8 cellular contexts compared by ENCODE assay signal in the genomic region with DNA sequence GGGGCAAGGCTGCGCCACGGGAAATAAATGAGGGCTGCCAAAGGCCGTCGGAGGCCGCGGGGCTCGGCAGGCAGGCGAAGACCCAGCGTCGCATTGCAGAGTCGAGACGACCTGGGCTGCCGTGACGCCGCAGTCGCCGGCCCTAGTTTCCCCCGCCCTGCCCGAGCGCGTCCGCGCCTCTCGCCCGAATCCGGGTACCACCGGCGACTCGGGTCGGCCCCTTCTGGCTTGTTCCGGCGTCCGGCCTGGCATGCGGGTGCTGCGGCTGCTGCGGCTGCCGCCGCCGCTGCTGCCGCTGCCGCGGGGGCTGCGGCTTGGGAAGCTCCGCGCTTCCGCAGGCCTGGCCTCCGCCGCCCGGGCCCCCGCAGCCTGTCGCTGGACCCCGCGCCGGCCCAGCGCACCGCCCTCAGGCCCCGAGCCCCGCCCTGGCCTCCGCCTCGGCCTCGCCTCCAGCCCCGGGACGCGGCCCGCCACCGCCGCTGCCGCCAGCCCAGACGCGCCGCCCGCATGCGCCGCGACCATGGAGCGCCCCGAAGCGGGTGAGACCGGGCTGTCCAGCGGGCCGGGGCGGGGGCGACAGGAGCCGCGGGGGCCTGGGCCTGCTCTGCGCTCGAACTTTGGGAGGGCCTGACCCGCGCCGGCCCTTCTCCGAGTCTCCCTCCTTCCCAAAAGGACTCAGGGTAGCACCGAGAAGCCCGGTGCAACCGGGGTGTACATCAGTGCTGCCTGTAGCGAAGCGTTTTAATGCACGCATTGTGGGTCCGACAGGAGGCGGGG. TPM values are rescaled to one million over a fixed set of nuclear protein-coding genes. Genes with fewer than 3 reads are reported as not detected.
DNase-seq lines count a peak whose midpoint lies in the region; ATAC-seq and TF ChIP-seq lines count a peak whose summit lies in the region.

AKAP7 (plus strand) TSS at position 224 of the 777 bp plus-strand sequence; CDS start at position 521, 297 bp downstream.

- H3K4me1 ChIP-seq in SJSA1 (replicated peaks) (peaks cover 15% of the 10 kb centered on the region), gastroesophageal sphincter (peaks cover 4 to 29% (median 6%) of the 10 kb centered on the region in 3 donors), neuronal stem cell (ENCODE audit: control insufficient read depth in 2 of 2, insufficient read depth in 1 of 2, low read depth in 1 of 2, low read length in 2 of 2) (peaks cover 0 to 5% of the 10 kb centered on the region in 2 donors)

- no peak within 1 kb of the TSS for H2BK120ac ChIP-seq in neuronal stem cell (ENCODE audit: low read depth, low read length)

- H3K9ac ChIP-seq in neuronal stem cell (ENCODE audit: low read depth, low read length, poor library complexity) = peak within 1 kb of the TSS; percentile 81

- H2AK5ac ChIP-seq in neuronal stem cell (ENCODE audit: low read depth, low read length) = no peak within 1 kb of the TSS

- ATAC-seq in GM19023 (IDR thresholded peaks at IDR 0.05; ENCODE audit: unreplicated experiment) (peak; percentile 85), HG03159 (IDR thresholded peaks at IDR 0.05; ENCODE audit: unreplicated experiment) (peak; percentile 74), gastroesophageal sphincter (peak; percentile 90)

- H3K36me3 Mint-ChIP-seq in activated naive CD4-positive, alpha-beta T cell treated with anti-CD3 and anti-CD28 coated beads, Interleukin-2, amount 10 ng/mL, durations not matched to agents 7 days and 5 days = no peaks in the 10 kb centered on the region

- CTCF ChIA-PET in activated naive CD4-positive, alpha-beta T cell treated with anti-CD3 and anti-CD28 coated beads, Interleukin-2, amount 10 ng/mL, durations not matched to agents 7 days and 5 days (lab: Charles Lee) = no interaction called here

- H3K4me3 ChIP-seq in AG10803 (ENCODE audit: low read length) = peak within 1 kb of the TSS; percentile 75
- peak within 1 kb of the TSS; percentile 94 for H3K4me3 ChIP-seq in SJSA1
- peak within 1 kb of the TSS; percentile 85 to 88 for H3K4me3 ChIP-seq in gastroesophageal sphincter
- peak within 1 kb of the TSS; percentile 51 to 74 for H3K4me3 ChIP-seq in neuronal stem cell (ENCODE audit: low read length in 2 of 2)

- H2BK15ac ChIP-seq in neuronal stem cell (ENCODE audit: low read length) = peak within 1 kb of the TSS; percentile 49

- H3K27ac ChIP-seq in SJSA1 = peak within 1 kb of the TSS; percentile 87
- peak within 1 kb of the TSS; percentile 85 to 95 (median 92) for H3K27ac ChIP-seq in gastroesophageal sphincter
- peak within 1 kb of the TSS; percentile 62 for H3K27ac ChIP-seq in neuronal stem cell (replicated peaks; ENCODE audit: low read length)

- H3K23ac ChIP-seq in neuronal stem cell (ENCODE audit: low read depth, low read length, poor library complexity) = peak within 1 kb of the TSS; percentile 85

- H4K91ac ChIP-seq in neuronal stem cell (ENCODE audit: low read depth, low read length, poor library complexity) = no peak within 1 kb of the TSS

- peak within 1 kb of the TSS; percentile 89 for H3K27ac Mint-ChIP-seq in activated naive CD4-positive, alpha-beta T cell treated with anti-CD3 and anti-CD28 coated beads, Interleukin-2, amount 10 ng/mL, durations not matched to agents 7 days and 5 days

- peaks cover 17% of the 10 kb centered on the region for H3K4me1 Mint-ChIP-seq in activated naive CD4-positive, alpha-beta T cell treated with anti-CD3 and anti-CD28 coated beads, Interleukin-2, amount 10 ng/mL, durations not matched to agents 7 days and 5 days

- WGBS in gastroesophageal sphincter (ENCODE audit: low coverage in 1 of 2), 2 donors = 0% methylated on average over 5 of the region's 99 CpGs; no CpG with 5 or more reads in 1 of the 2 donors
- no CpG with 5 or more reads among the region's 99 CpGs for WGBS in neuronal stem cell (ENCODE audit: extremely low coverage in 2 of 2, insufficient read length in 2 of 2, insufficient replicate concordance in 1 of 2), 2 donors

- peak within 1 kb of the TSS; percentile 93 for H3K18ac ChIP-seq in neuronal stem cell (ENCODE audit: low read length)

- peak within 1 kb of the TSS; percentile 3 for H2BK12ac ChIP-seq in neuronal stem cell (ENCODE audit: low read length)

- peak within 1 kb of the TSS; percentile 99 for H2AFZ ChIP-seq in neuronal stem cell (ENCODE audit: low read length)

- H3K9me3 Mint-ChIP-seq in activated naive CD4-positive, alpha-beta T cell treated with anti-CD3 and anti-CD28 coated beads, Interleukin-2, amount 10 ng/mL, durations not matched to agents 7 days and 5 days = no peaks in the 10 kb centered on the region

- peak; percentile 74 for DNase-seq in AG10803 (ENCODE audit: low read depth)
- DNase-seq in SJSA1 (ENCODE audit: low read depth in 1 of 2, low spot score in 2 of 2) = peak; percentile 84
- DNase-seq in activated naive CD4-positive, alpha-beta T cell treated with anti-CD3 and anti-CD28 coated beads, Interleukin-2, amount 10 ng/mL, durations not matched to agents 7 days and 5 days = peak; percentile 65
- peak; percentile 65 for DNase-seq in neuronal stem cell (ENCODE audit: low spot score)

- peaks cover 15% of the 10 kb centered on the region for H3K27me3 Mint-ChIP-seq in activated naive CD4-positive, alpha-beta T cell treated with anti-CD3 and anti-CD28 coated beads, Interleukin-2, amount 10 ng/mL, durations not matched to agents 7 days and 5 days

- no peaks in the 10 kb centered on the region for H3K27me3 ChIP-seq in SJSA1 (replicated peaks)
- no peaks in the 10 kb centered on the region for H3K27me3 ChIP-seq in gastroesophageal sphincter
- no peaks in the 10 kb centered on the region for H3K27me3 ChIP-seq in neuronal stem cell (ENCODE audit: control insufficient read depth in 3 of 3, insufficient read depth in 3 of 3, low read depth in 1 of 3, low read length in 3 of 3)

- H3K4me3 Mint-ChIP-seq in activated naive CD4-positive, alpha-beta T cell treated with anti-CD3 and anti-CD28 coated beads, Interleukin-2, amount 10 ng/mL, durations not matched to agents 7 days and 5 days = peak within 1 kb of the TSS; percentile 87

- H3K36me3 ChIP-seq in SJSA1 = peaks cover 9% of the 10 kb centered on the region
- H3K36me3 ChIP-seq in gastroesophageal sphincter = no peaks in the 10 kb centered on the region
- no peaks in the 10 kb centered on the region for H3K36me3 ChIP-seq in neuronal stem cell (replicated peaks in 1 of 2; ENCODE audit: control insufficient read depth in 2 of 2, insufficient read depth in 2 of 2, low read length in 2 of 2)

- peak within 1 kb of the TSS; percentile 87 for H2BK5ac ChIP-seq in neuronal stem cell (ENCODE audit: low read length)

- no peak for TF ChIP-seq CTCF in AG10803 (conservative IDR thresholded peaks at IDR 0.05; ENCODE audit: low read length)
- TF ChIP-seq CTCF in gastroesophageal sphincter (IDR thresholded peaks at IDR 0.05) = peak in 1 of 4 experiments; percentile 13
- no peak for TF ChIP-seq CTCF in subcutaneous adipose tissue (IDR thresholded peaks at IDR 0.05; ENCODE audit: low read depth)

- H3K14ac ChIP-seq in neuronal stem cell (ENCODE audit: low read length) = peak within 1 kb of the TSS; percentile 71

- 0 out of 2 replicates have a peak, but pooled peaks cover 3% of the 10 kb centered on the region for H3K9me3 ChIP-seq in SJSA1 (replicated peaks)
- no peaks in the 10 kb centered on the region for H3K9me3 ChIP-seq in gastroesophageal sphincter
- peaks cover 0 to 5% of the 10 kb centered on the region in 2 donors for H3K9me3 ChIP-seq in neuronal stem cell (replicated peaks in 1 of 2; ENCODE audit: control insufficient read depth in 2 of 2, insufficient read depth in 1 of 2, low read depth in 1 of 2, low read length in 2 of 2)

- H3K4ac ChIP-seq in neuronal stem cell (ENCODE audit: low read length) = no peak within 1 kb of the TSS

- H3K79me1 ChIP-seq in neuronal stem cell (ENCODE audit: low read depth, low read length) = peaks cover 2% of the 10 kb centered on the region

- TF ChIP-seq POLR2A in gastroesophageal sphincter (IDR thresholded peaks at IDR 0.05) = peak; percentile 71 to 73

- TF ChIP-seq EP300 in gastroesophageal sphincter (IDR thresholded peaks at IDR 0.05) = no peak

- H3K4me2 ChIP-seq in neuronal stem cell (ENCODE audit: insufficient read depth, low read length, poor library complexity, severe bottlenecking) = peak within 1 kb of the TSS; percentile 65

- H4K8ac ChIP-seq in neuronal stem cell (ENCODE audit: low read depth, low read length) = no peak within 1 kb of the TSS

RNA-seq across cellular contexts. Expression of gene AKAP7, which starts in this region (rescaled TPM):
- total RNA-seq in SJSA1 (2014; rRNA removed; shearing (Covaris generic)) = 5.6 and 5.9 TPM in 2 replicates
- total RNA-seq in gastroesophageal sphincter (10 to 100 TPM in 1 of 4 donors, 1 to 10 TPM in 3; 5.9 to 15.1 (median 7.2) TPM), subcutaneous adipose tissue (10 to 100 TPM in 3 of 4 donors, 1 to 10 TPM in 1; 8.3 to 26.3 (median 17.2) TPM)
- 5.8 TPM for polyA plus RNA-seq in neuronal stem cell (2013, experiment 1 of 2)
- polyA plus RNA-seq in neuronal stem cell (2013, experiment 2 of 2) = 5.9 TPM

Comparison
In these comparisons a context has a peak if more than half of its experiments do, and no peak if none do; other contexts are left out.
1. Peak in every context shown above with its lines: DNase-seq, ATAC-seq, H3K4me3 ChIP-seq and H3K27ac ChIP-seq.